ENCODE assay signal across 9 cellular contexts in genomic region chr10:100743626-100744135, GRCh38. TPM values are rescaled to one million over a fixed set of nuclear protein-coding genes. Genes with fewer than 3 reads are reported as not detected.
A peak's percentile ranks its signal among the peaks of the same experiment; 100 is the strongest.
DNase-seq lines count a peak whose midpoint lies in the region; ATAC-seq, FAIRE-seq and TF ChIP-seq lines count a peak whose summit lies in the region.
"Had no signal": no experiment of that assay in that cellular context is flagged by ENCODE, and none has a peak within 500 bp of the region (broad histone marks: within the 10 kb centered on the region; RNA-seq: fewer than 3 reads in every experiment).

No MANE protein-coding gene starts in this region.

- no peak overlapping the region for H3K27ac Mint-ChIP-seq in activated naive CD8-positive, alpha-beta T cell treated with anti-CD3 and anti-CD28 coated beads for 36 hours

- H3K9me3 ChIP-seq in right cardiac atrium (ENCODE audit: control insufficient read depth, low read length), result no peaks in the 10 kb centered on the region
- no peaks in the 10 kb centered on the region for H3K9me3 ChIP-seq in spleen

- H3K27ac ChIP-seq in right cardiac atrium (ENCODE audit: low read length) (no peak overlapping the region), spleen (no peak overlapping the region)

- H3K36me3 ChIP-seq in spleen, result no peaks in the 10 kb centered on the region

- H3K4me3 ChIP-seq in right cardiac atrium (ENCODE audit: low read length) (no peak overlapping the region), spleen (peak overlapping the region in 2 of 8 donors; percentile 25 to 61)

- peaks cover 95% of the 10 kb centered on the region for H3K27me3 Mint-ChIP-seq in activated naive CD8-positive, alpha-beta T cell treated with anti-CD3 and anti-CD28 coated beads for 36 hours

- FAIRE-seq in RCC 7860 (lab: Jason Lieb, UNC), result peak; percentile 58

- TF ChIP-seq CTCF in spleen (IDR thresholded peaks at IDR 0.05 in 8 of 11, conservative IDR thresholded peaks at IDR 0.05 in 3 of 11), result peak in 10 of 11 experiments; percentile 20 to 77 (median 52)

- H3K27me3 ChIP-seq in right cardiac atrium (ENCODE audit: control insufficient read depth, insufficient read depth), result no peaks in the 10 kb centered on the region
- peaks cover 21 to 100% (median 99%) of the 10 kb centered on the region in 7 donors for H3K27me3 ChIP-seq in spleen (replicated peaks in 1 of 7)

- H3K4me1 ChIP-seq in right cardiac atrium (ENCODE audit: control insufficient read depth, insufficient read depth, low read length), result no peaks in the 10 kb centered on the region
- peaks cover 29 to 94% (median 73%) of the 10 kb centered on the region in 6 donors for H3K4me1 ChIP-seq in spleen

- peaks cover 23% of the 10 kb centered on the region for H3K4me1 Mint-ChIP-seq in activated naive CD8-positive, alpha-beta T cell treated with anti-CD3 and anti-CD28 coated beads for 36 hours

- TF ChIP-seq POLR2A in spleen (IDR thresholded peaks at IDR 0.05), result no peak

- intact Hi-C loops in right cardiac atrium (cut with DNase I) (no loop called here), spleen (cut with DNase I; ENCODE audit: low total_unique reads) (no loop called here)

- H3K4me3 Mint-ChIP-seq in activated naive CD8-positive, alpha-beta T cell treated with anti-CD3 and anti-CD28 coated beads for 36 hours, result no peak overlapping the region

- H3K36me3 Mint-ChIP-seq in activated naive CD8-positive, alpha-beta T cell treated with anti-CD3 and anti-CD28 coated beads for 36 hours, result no peaks in the 10 kb centered on the region

- H3K9me3 Mint-ChIP-seq in activated naive CD8-positive, alpha-beta T cell treated with anti-CD3 and anti-CD28 coated beads for 36 hours, result no peaks in the 10 kb centered on the region

- ATAC-seq in HG03439 (IDR thresholded peaks at IDR 0.05; ENCODE audit: unreplicated experiment) (peak; percentile 53), right cardiac atrium (peak; percentile 32 to 52), GM18498 (IDR thresholded peaks at IDR 0.05; ENCODE audit: unreplicated experiment) (no peak), HG02840 (IDR thresholded peaks at IDR 0.05; ENCODE audit: low FRiP score, unreplicated experiment) (no peak)

- WGBS in right cardiac atrium, result 2% methylated on average over 16 of the region's 16 CpGs
- WGBS in spleen, 5 donors, result 0 to 2% (median 1%) methylated on average over 11 to 16 of the region's 16 CpGs

- DNase-seq in DMS53 treated with DMSO at 0.1 percent for 48 hours (lab: John Stamatoyannopoulos, UW; ENCODE audit: unreplicated experiment) (peak; percentile 19), RCC 7860 (ENCODE audit: low spot score) (peak; percentile 78), right cardiac atrium (no peak), spleen (no peak)
- peak; percentile 44 for DNase-seq in activated naive CD8-positive, alpha-beta T cell treated with anti-CD3 and anti-CD28 coated beads for 36 hours

RNA-seq across cellular contexts. Expression of gene PAX2, which starts 1.7 kb away (rescaled TPM):
- not detected for total RNA-seq in activated naive CD8-positive, alpha-beta T cell treated with anti-CD3 and anti-CD28 coated beads for 36 hours
- total RNA-seq in right cardiac atrium (not detected), spleen (not detected)
- polyA plus RNA-seq in right cardiac atrium (not detected), spleen (not detected)
- total RNA-seq: subcutaneous adipose tissue had no signal

Comparison
In these comparisons a context has a peak if more than half of its experiments do, and no peak if none do; other contexts are left out.
1. DNase-seq: peak in DMS53 treated with DMSO at 0.1 percent for 48 hours (single experiment), RCC 7860 (single experiment) and activated naive CD8-positive, alpha-beta T cell treated with anti-CD3 and anti-CD28 coated beads for 36 hours (single experiment); none in right cardiac atrium (0 of 3) and spleen (single experiment).
2. ATAC-seq: peak in HG03439 (single experiment) and right cardiac atrium (2 of 2); none in GM18498 (single experiment) and HG02840 (single experiment).